Comparison of ENCODE assay signal across 15 cellular contexts in genomic region chr3:190266265-190266914, GRCh38. TPM values are rescaled to one million over a fixed set of nuclear protein-coding genes. Genes with fewer than 3 reads are reported as not detected.
"Had no signal": no experiment of that assay in that cellular context is flagged by ENCODE, and none has a peak within 500 bp of the region (broad histone marks: within the 10 kb centered on the region; RNA-seq: fewer than 3 reads in every experiment).

No MANE protein-coding gene starts in this region.

- H3K27ac ChIP-seq: coronary artery had no signal

- ATAC-seq: activated CD4-positive, CD25-positive, alpha-beta regulatory T cell treated with anti-CD3 and anti-CD28 coated beads, Interleukin-2, amount 50 U/mL, for 24 hours; activated CD8-positive, alpha-beta memory T cell treated with anti-CD3 and anti-CD28 coated beads, Interleukin-2, amount 10 ng/mL, durations not matched to agents 7 days and 5 days; stimulated activated naive B cell treated with anti-CD40 and anti-IgM and Interleukin-4, amounts not matched to agents 10 μg/mL and 1 μg/mL and 100 μg/mL, for 72 hours had no signal

- DNase-seq: activated CD4-positive, alpha-beta T cell treated with anti-CD3 and anti-CD28 coated beads, Interleukin-2, amount 50 U/mL, for 4 hours; activated CD8-positive, alpha-beta memory T cell treated with anti-CD3 and anti-CD28 coated beads, Interleukin-2, amount 10 ng/mL, durations not matched to agents 7 days and 5 days; activated gamma-delta T cell; activated T-cell treated with anti-CD3 and anti-CD28 coated beads, Interleukin-2, amount 50 U/mL, for 24 hours; effector CD8-positive, alpha-beta T cell; posterior cingulate gyrus; stimulated activated CD4-positive, alpha-beta T cell treated with anti-CD3 and anti-CD28 coated beads, Interleukin-1b, Interleukin-23, amount 100 ng/mL, for 48 hours; stimulated activated naive B cell treated with anti-CD40 and anti-IgM and Interleukin-4, amounts not matched to agents 10 μg/mL and 1 μg/mL and 100 μg/mL, for 72 hours; substantia nigra; SW 1271 had no signal

- H3K36me3 Mint-ChIP-seq: activated CD8-positive, alpha-beta memory T cell treated with anti-CD3 and anti-CD28 coated beads, Interleukin-2, amount 10 ng/mL, durations not matched to agents 7 days and 5 days; activated naive CD8-positive, alpha-beta T cell; stimulated activated naive B cell treated with anti-CD40 and anti-IgM and Interleukin-4, amounts not matched to agents 10 μg/mL and 1 μg/mL and 100 μg/mL, for 72 hours; type B pancreatic cell had no signal

- H3K4me1 Mint-ChIP-seq: activated CD8-positive, alpha-beta memory T cell treated with anti-CD3 and anti-CD28 coated beads, Interleukin-2, amount 10 ng/mL, durations not matched to agents 7 days and 5 days; stimulated activated naive B cell treated with anti-CD40 and anti-IgM and Interleukin-4, amounts not matched to agents 10 μg/mL and 1 μg/mL and 100 μg/mL, for 72 hours had no signal

- H3K4me3 ChIP-seq: coronary artery had no signal

- H3K27me3 Mint-ChIP-seq: activated CD8-positive, alpha-beta memory T cell treated with anti-CD3 and anti-CD28 coated beads, Interleukin-2, amount 10 ng/mL, durations not matched to agents 7 days and 5 days; activated naive CD8-positive, alpha-beta T cell; stimulated activated naive B cell treated with anti-CD40 and anti-IgM and Interleukin-4, amounts not matched to agents 10 μg/mL and 1 μg/mL and 100 μg/mL, for 72 hours had no signal

- H3K4me3 Mint-ChIP-seq: activated CD8-positive, alpha-beta memory T cell treated with anti-CD3 and anti-CD28 coated beads, Interleukin-2, amount 10 ng/mL, durations not matched to agents 7 days and 5 days; activated naive CD8-positive, alpha-beta T cell; activated T-cell treated with anti-CD3 and anti-CD28 coated beads, Interleukin-2, amount 50 U/mL, for 24 hours; stimulated activated naive B cell treated with anti-CD40 and anti-IgM and Interleukin-4, amounts not matched to agents 10 μg/mL and 1 μg/mL and 100 μg/mL, for 72 hours; T-helper 2 cell treated with Interferon-gamma antibody and Interleukin-4, amounts not matched to agents 5 μg/mL and 100 μg/mL, for 36 hours; type B pancreatic cell had no signal

- H3K27ac Mint-ChIP-seq: activated CD8-positive, alpha-beta memory T cell treated with anti-CD3 and anti-CD28 coated beads, Interleukin-2, amount 10 ng/mL, durations not matched to agents 7 days and 5 days; activated naive CD8-positive, alpha-beta T cell; activated T-cell treated with anti-CD3 and anti-CD28 coated beads, Interleukin-2, amount 50 U/mL, for 24 hours; stimulated activated naive B cell treated with anti-CD40 and anti-IgM and Interleukin-4, amounts not matched to agents 10 μg/mL and 1 μg/mL and 100 μg/mL, for 72 hours; T-helper 2 cell treated with Interferon-gamma antibody and Interleukin-4, amounts not matched to agents 5 μg/mL and 100 μg/mL, for 36 hours; type B pancreatic cell had no signal

- H3K9me3 Mint-ChIP-seq: T-helper 2 cell treated with Interferon-gamma antibody and Interleukin-4, amounts not matched to agents 5 μg/mL and 100 μg/mL, for 36 hours; type B pancreatic cell had no signal

RNA-seq across cellular contexts. Expression of gene CLDN1, which starts 55.9 kb away (rescaled TPM):
- total RNA-seq: activated CD8-positive, alpha-beta memory T cell treated with anti-CD3 and anti-CD28 coated beads, Interleukin-2, amount 10 ng/mL, durations not matched to agents 7 days and 5 days had no signal
